ENCODE assay signal across 7 cellular contexts in genomic region chr15:72670656-72671352, GRCh38. TPM values are rescaled to one million over a fixed set of nuclear protein-coding genes. Genes with fewer than 3 reads are reported as not detected.
DNase-seq lines count a peak whose midpoint lies in the region; ATAC-seq, FAIRE-seq and TF ChIP-seq lines count a peak whose summit lies in the region.
"Not testable (repeated sequence)": the region's sequence is repeated elsewhere in the genome, so short reads cannot be mapped to it uniquely, and the experiment has no call there.

No MANE protein-coding gene starts in this region.

- not testable (repeated sequence) for H4K20me1 ChIP-seq in MM.1S (ENCODE audit: insufficient read depth, low read length)

- not testable (repeated sequence) for H3K9ac ChIP-seq in MM.1S (ENCODE audit: low read length); duodenal mucosa (ENCODE audit: low read depth in 1 of 2, low read length in 2 of 2)

- H3F3A ChIP-seq in MM.1S (ENCODE audit: insufficient read depth, low read length): not testable (repeated sequence)

- H3K27ac ChIP-seq in MM.1S (ENCODE audit: low read length); duodenal mucosa (ENCODE audit: low read depth, low read length); small intestine (ENCODE audit: low read depth in 1 of 2, low read length in 1 of 2): not testable (repeated sequence)

- peak overlapping the region; percentile 47 for H3K4me3 ChIP-seq in MM.1S (ENCODE audit: low read length)
- H3K4me3 ChIP-seq in duodenal mucosa (ENCODE audit: low read depth in 1 of 2, low read length in 2 of 2): peak overlapping the region; percentile 55 to 60
- not testable (repeated sequence) for H3K4me3 ChIP-seq in kidney epithelial cell (ENCODE audit: low read depth, low read length); small intestine (ENCODE audit: low read depth in 1 of 2, low read length in 2 of 2)

- H3K27me3 ChIP-seq in MM.1S (replicated peaks; ENCODE audit: insufficient read depth, low read length); duodenal mucosa (ENCODE audit: control insufficient read depth in 1 of 2, insufficient read depth in 2 of 2, low read length in 2 of 2); kidney epithelial cell (ENCODE audit: control insufficient read depth, insufficient read depth, low read length); small intestine (ENCODE audit: control insufficient read depth in 2 of 2, insufficient read depth in 2 of 2, low read length in 2 of 2): not testable (repeated sequence)

- H3K4me2 ChIP-seq in MM.1S (ENCODE audit: low read depth, low read length): peak overlapping the region; percentile 72; the same call in 1 of the 2 replicates

- peak; percentile 80 for ATAC-seq in GM18502 (IDR thresholded peaks at IDR 0.05; ENCODE audit: poor library complexity, unreplicated experiment)
- ATAC-seq in HG02588 (IDR thresholded peaks at IDR 0.05; ENCODE audit: unreplicated experiment): peak; percentile 71

- peak; percentile 71 for DNase-seq in MM.1S
- peak; percentile 13 for DNase-seq in activated CD8-positive, alpha-beta memory T cell treated with anti-CD3 and anti-CD28 coated beads, Interleukin-2, amount 50 U/mL, for 1 hour (ENCODE audit: extremely low read depth)
- DNase-seq in kidney epithelial cell (ENCODE audit: low read depth): not testable (repeated sequence)
- DNase-seq in small intestine: peak; percentile 82

- H3K36me3 ChIP-seq in MM.1S (replicated peaks; ENCODE audit: insufficient read depth, low read length); duodenal mucosa (ENCODE audit: control insufficient read depth in 1 of 2, insufficient read depth in 2 of 2, low read length in 2 of 2); kidney epithelial cell (ENCODE audit: control insufficient read depth, insufficient read depth, low read length); small intestine (ENCODE audit: control insufficient read depth in 2 of 2, insufficient read depth in 2 of 2, low read length in 2 of 2): not testable (repeated sequence)

- FAIRE-seq in small intestine (lab: Jason Lieb, UNC): not testable (repeated sequence)

- peak overlapping the region; percentile 81 for H2AFZ ChIP-seq in MM.1S (ENCODE audit: low read length)

- 4 to 6% (median 5%) methylated on average over 8 of the region's 8 CpGs for WGBS in small intestine, 3 donors

- not testable (repeated sequence) for H3K79me2 ChIP-seq in MM.1S (ENCODE audit: low read length)

- H3K9me2 ChIP-seq in MM.1S (replicated peaks; ENCODE audit: insufficient read depth, low read length): not testable (repeated sequence)

- not testable (repeated sequence) for H3K4me1 ChIP-seq in MM.1S (ENCODE audit: low read length); duodenal mucosa (ENCODE audit: control insufficient read depth in 1 of 2, insufficient read depth in 2 of 2, low read length in 2 of 2); small intestine (ENCODE audit: control insufficient read depth in 2 of 2, insufficient read depth in 1 of 2, low read depth in 1 of 2, low read length in 1 of 2)

- TF ChIP-seq CTCF in MM.1S (IDR thresholded peaks at IDR 0.05; ENCODE audit: low read length) (peak; percentile 67), kidney epithelial cell (IDR thresholded peaks at IDR 0.05; ENCODE audit: insufficient read depth, low read length, poor library complexity, severe bottlenecking) (peak; percentile 80)

- not testable (repeated sequence) for H3K9me3 ChIP-seq in MM.1S (replicated peaks; ENCODE audit: insufficient read depth, low read length); duodenal mucosa (ENCODE audit: control insufficient read depth in 1 of 2, low read length in 2 of 2); small intestine (ENCODE audit: control insufficient read depth, low read depth)

RNA-seq across cellular contexts. Expression of gene HIGD2B, which starts 15.2 kb away (rescaled TPM):
- total RNA-seq in kidney epithelial cell: not detected in 2 replicates
- polyA plus RNA-seq in small intestine: not detected

RNA-seq across cellular contexts. Expression of gene BBS4, which starts 15.2 kb away (rescaled TPM):
- total RNA-seq in kidney epithelial cell: 18.8 and 30.7 TPM in 2 replicates
- 1 to 10 TPM; 2.9 to 8.6 (median 3.5) TPM for polyA plus RNA-seq in small intestine

RNA-seq across cellular contexts. Expression of gene GOLGA6B, which starts 16.3 kb away (rescaled TPM):
- total RNA-seq in kidney epithelial cell: not detected in 2 replicates
- polyA plus RNA-seq in small intestine: not detected
